ENCODE assay signal across 17 cellular contexts in the genomic region with DNA sequence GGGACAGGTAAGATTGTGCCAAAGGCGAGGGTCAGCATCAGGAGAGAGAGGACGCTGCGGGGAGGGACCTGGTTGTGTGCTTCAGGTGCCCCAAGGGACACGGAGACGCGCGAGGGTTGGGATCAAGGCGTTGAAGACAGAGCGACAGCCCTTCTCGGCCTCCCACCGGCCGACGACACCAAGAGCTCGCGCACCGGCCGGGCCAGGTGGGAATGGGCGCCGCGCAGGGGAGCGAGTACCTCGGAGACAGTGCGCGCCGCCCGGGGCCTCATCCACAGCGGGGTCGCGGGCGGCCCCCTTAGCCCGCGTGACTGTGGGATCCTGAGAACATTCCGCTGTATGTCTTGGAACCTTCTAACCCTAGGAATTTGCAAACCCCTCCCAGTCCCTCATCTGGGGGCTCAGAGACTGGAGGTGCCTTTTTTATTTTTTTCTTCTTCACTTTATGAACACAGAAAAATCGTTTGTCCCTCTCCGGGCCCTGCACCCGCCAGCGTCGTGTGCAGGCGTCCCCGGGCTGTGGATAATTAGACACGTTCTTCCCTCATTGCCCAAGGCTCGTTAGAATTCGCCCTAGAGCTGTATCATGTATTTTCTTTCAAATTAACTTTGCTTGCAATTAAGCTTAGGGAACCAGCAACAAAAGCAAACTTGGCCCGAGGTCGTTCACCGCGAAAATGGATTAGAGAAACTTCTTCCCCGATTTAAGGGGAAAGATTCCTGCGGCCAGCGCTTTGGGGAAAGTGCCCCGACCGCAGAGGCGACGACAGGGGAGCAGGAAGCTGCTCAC. TPM values are rescaled to one million over a fixed set of nuclear protein-coding genes. Genes with fewer than 3 reads are reported as not detected.
DNase-seq lines count a peak whose midpoint lies in the region; ATAC-seq, FAIRE-seq and TF ChIP-seq lines count a peak whose summit lies in the region.
"Had no signal": no experiment of that assay in that cellular context is flagged by ENCODE, and none has a peak within 500 bp of the region (broad histone marks: within the 10 kb centered on the region; RNA-seq: fewer than 3 reads in every experiment).

No MANE protein-coding gene starts in this region.

- ATAC-seq in activated T-cell treated with anti-CD3 and anti-CD28 coated beads, Interleukin-2, amount 50 U/mL, for 72 hours (replicated peaks in 1 of 2), result no peak
- ATAC-seq in IMR-90 (ENCODE audit: low read depth) (no peak; the same call in 1 of the 2 replicates), SK-N-SH treated with all-trans-retinoic acid at 6 μM for 48 hours (no peak), natural killer cell (no peak)

- POLR2A ChIA-PET in IMR-90 (lab: Charles Lee; ENCODE audit: unreplicated experiment) (interaction anchor here (0.5 kb wide), 1 partner anchor 198 kb away, joined by 3 read pairs; no protein-coding TSS in a partner anchor), endothelial cell of umbilical vein (lab: Charles Lee) (no interaction called here)

- no peak overlapping the region for H3K56ac ChIP-seq in IMR-90 (ENCODE audit: extremely low read depth, insufficient read depth, low read length)

- H3K4me3 ChIP-seq in IMR-90 (ENCODE audit: insufficient read depth, low read depth, low read length) (no peak overlapping the region), endothelial cell of umbilical vein (replicated peaks in 1 of 3; ENCODE audit: insufficient read depth in 1 of 3, low read depth in 1 of 3, low read length in 3 of 3) (no peak overlapping the region), neuronal stem cell (ENCODE audit: low read length in 2 of 2) (peak overlapping the region in 1 of 2 donors; percentile 58)
- H3K4me3 ChIP-seq: PC-9, transverse colon had no signal

- H2BK120ac ChIP-seq in IMR-90 (ENCODE audit: low read depth, low read length), result no peak overlapping the region
- H2BK120ac ChIP-seq in neuronal stem cell (ENCODE audit: low read depth, low read length), result no peak overlapping the region

- H3K79me2 ChIP-seq in endothelial cell of umbilical vein (ENCODE audit: control insufficient read depth, insufficient read depth, low read length), result no peaks in the 10 kb centered on the region

- in situ Hi-C loops in IMR-90 (cut with MboI; ENCODE audit: low sequenced_read_pairs), result no loop called here

- H3K4me2 ChIP-seq in IMR-90 (ENCODE audit: low read depth, low read length) (peak overlapping the region; percentile 46; the same call in 1 of the 2 replicates), endothelial cell of umbilical vein (ENCODE audit: insufficient read depth, low read length) (no peak overlapping the region), neuronal stem cell (ENCODE audit: insufficient read depth, low read length, poor library complexity, severe bottlenecking) (no peak overlapping the region)
- H3K4me2 ChIP-seq: PC-9 had no signal

- CTCF ChIA-PET in IMR-90 (lab: Yijun Ruan, JAX), result no interaction called here
- CTCF ChIA-PET in endothelial cell of umbilical vein (lab: Charles Lee), result interaction anchor here (1.3 kb wide), 1 partner anchor 44 kb away, joined by 3 read pairs; no protein-coding TSS in a partner anchor

- H4K20me1 ChIP-seq in IMR-90 (ENCODE audit: insufficient read depth, low read length) (no peaks in the 10 kb centered on the region), endothelial cell of umbilical vein (replicated peaks; ENCODE audit: control insufficient read depth, extremely low read depth, insufficient read depth, low read length) (no peaks in the 10 kb centered on the region)

- H3K9ac ChIP-seq in IMR-90 (ENCODE audit: low read depth, low read length), result no peak overlapping the region
- H3K9ac ChIP-seq in endothelial cell of umbilical vein (replicated peaks; ENCODE audit: extremely low read depth, insufficient read depth, low read length), result no peak overlapping the region
- H3K9ac ChIP-seq in neuronal stem cell (ENCODE audit: low read depth, low read length, poor library complexity), result peak overlapping the region; percentile 25

- H4K8ac ChIP-seq in IMR-90 (ENCODE audit: low read depth in 2 of 2, low read length in 2 of 2) (no peak overlapping the region), neuronal stem cell (ENCODE audit: low read depth, low read length) (no peak overlapping the region)

- no peak overlapping the region for H2BK20ac ChIP-seq in IMR-90 (ENCODE audit: low read depth, low read length)

- H3K4me3 Mint-ChIP-seq in activated T-cell treated with anti-CD3 and anti-CD28 coated beads, Interleukin-2, amount 50 U/mL, for 72 hours, result peak overlapping the region; percentile 73 to 79
- no peak overlapping the region for H3K4me3 Mint-ChIP-seq in natural killer cell

- H3K9me1 ChIP-seq in IMR-90 (ENCODE audit: insufficient read depth, low read length) (no peaks in the 10 kb centered on the region; the same call in 1 of the 2 replicates), endothelial cell of umbilical vein (replicated peaks; ENCODE audit: control insufficient read depth, extremely low read depth, insufficient read depth, low read length) (no peaks in the 10 kb centered on the region)

- peak in 1 of 2 donors; percentile 13 for DNase-seq in activated T-cell treated with anti-CD3 and anti-CD28 coated beads, Interleukin-2, amount 50 U/mL, for 72 hours
- DNase-seq in activated T-cell treated with anti-CD3 and anti-CD28 coated beads for 4 hours (no peak), IMR-90 (no peak), endothelial cell of umbilical vein (ENCODE audit: low read depth, low spot score) (no peak), neuronal stem cell (ENCODE audit: low spot score) (peak; percentile 20), natural killer cell (no peak), putamen (ENCODE audit: low spot score) (no peak)
- DNase-seq: ACHN; activated CD4-positive, CD25-positive, alpha-beta regulatory T cell; Caco-2; erythroblast; NCI-H2029 treated with DMSO at 0.1 percent for 48 hours; NCI-H526 treated with DMSO at 0.1 percent for 48 hours; PC-9; transverse colon had no signal

- no peak overlapping the region for H2AFZ ChIP-seq in IMR-90 (replicated peaks; ENCODE audit: low read length, poor library complexity)
- no peak overlapping the region for H2AFZ ChIP-seq in endothelial cell of umbilical vein (ENCODE audit: low read depth, low read length)
- H2AFZ ChIP-seq in neuronal stem cell (ENCODE audit: low read length), result peak overlapping the region; percentile 53
- H2AFZ ChIP-seq: PC-9 had no signal

- no peaks in the 10 kb centered on the region for H3K9me3 Mint-ChIP-seq in activated T-cell treated with anti-CD3 and anti-CD28 coated beads, Interleukin-2, amount 50 U/mL, for 72 hours
- H3K9me3 Mint-ChIP-seq in natural killer cell, result no peaks in the 10 kb centered on the region

- dilution Hi-C loops in IMR-90 (cut with HindIII; ENCODE audit: low sequenced_read_pairs, unreplicated experiment) (no loop called here), endothelial cell of umbilical vein (cut with MboI; ENCODE audit: extremely low pct_ligation_motif_present, low sequenced_read_pairs) (no loop called here)

- H3K14ac ChIP-seq in IMR-90 (replicated peaks; ENCODE audit: low read depth, low read length) (no peak overlapping the region), neuronal stem cell (ENCODE audit: low read length) (no peak overlapping the region)

- H3K4me1 ChIP-seq in IMR-90 (ENCODE audit: control insufficient read depth, insufficient read depth, low read length), result 0 out of 2 replicates have a peak, but pooled peaks cover 2% of the 10 kb centered on the region
- no peaks in the 10 kb centered on the region for H3K4me1 ChIP-seq in endothelial cell of umbilical vein (ENCODE audit: control insufficient read depth, extremely low read depth, insufficient read depth, low read length)
- peaks cover 0 to 2% of the 10 kb centered on the region in 2 donors for H3K4me1 ChIP-seq in neuronal stem cell (ENCODE audit: control insufficient read depth in 2 of 2, insufficient read depth in 1 of 2, low read depth in 1 of 2, low read length in 2 of 2)
- H3K4me1 ChIP-seq: Caco-2 had no signal

- no peak for FAIRE-seq in endothelial cell of umbilical vein (lab: Jason Lieb, UNC)
- FAIRE-seq: GM19239 had no signal

- H3K27ac ChIP-seq in IMR-90 (ENCODE audit: insufficient read depth, low read length), result no peak overlapping the region
- H3K27ac ChIP-seq in endothelial cell of umbilical vein (ENCODE audit: insufficient read depth, low read depth, low read length), result no peak overlapping the region
- H3K27ac ChIP-seq in neuronal stem cell (replicated peaks; ENCODE audit: low read length), result no peak overlapping the region
- H3K27ac ChIP-seq: PC-9, transverse colon had no signal

- TF ChIP-seq POLR2A in IMR-90 (IDR thresholded peaks at IDR 0.05; ENCODE audit: low read depth, low read length) (no peak), endothelial cell of umbilical vein (IDR thresholded peaks at IDR 0.05; ENCODE audit: low read depth, low read length) (no peak)

- H2AK5ac ChIP-seq in IMR-90 (ENCODE audit: low read depth, low read length) (no peak overlapping the region), neuronal stem cell (ENCODE audit: low read depth, low read length) (no peak overlapping the region)

- no peak overlapping the region for H3K4ac ChIP-seq in IMR-90 (ENCODE audit: low read depth, low read length)
- no peak overlapping the region for H3K4ac ChIP-seq in neuronal stem cell (ENCODE audit: low read length)

- peaks cover 32% of the 10 kb centered on the region for H3K4me1 Mint-ChIP-seq in activated T-cell treated with anti-CD3 and anti-CD28 coated beads, Interleukin-2, amount 50 U/mL, for 72 hours (ENCODE audit: low read depth)
- peaks cover 0 to 13% of the 10 kb centered on the region in 2 donors for H3K4me1 Mint-ChIP-seq in natural killer cell

- TF ChIP-seq CTCF in IMR-90 (conservative IDR thresholded peaks at IDR 0.05; ENCODE audit: low read depth, low read length), result no peak
- no peak for TF ChIP-seq CTCF in endothelial cell of umbilical vein (IDR thresholded peaks at IDR 0.05; ENCODE audit: extremely low read depth in 1 of 2, insufficient read depth in 1 of 2, low read depth in 1 of 2, low read length in 2 of 2)
- no peak for TF ChIP-seq CTCF in natural killer cell (IDR thresholded peaks at IDR 0.05)

- no peak for TF ChIP-seq RAD21 in IMR-90 (IDR thresholded peaks at IDR 0.05; ENCODE audit: low read length)

- H2BK15ac ChIP-seq in IMR-90 (ENCODE audit: low read depth, low read length), result no peak overlapping the region
- no peak overlapping the region for H2BK15ac ChIP-seq in neuronal stem cell (ENCODE audit: low read length)

- intact Hi-C loops in IMR-90 (cut with micrococcal nuclease) (no loop called here), endothelial cell of umbilical vein (cut with micrococcal nuclease) (no loop called here), natural killer cell (cut with micrococcal nuclease) (no loop called here)

- H3K36me3 Mint-ChIP-seq in activated T-cell treated with anti-CD3 and anti-CD28 coated beads, Interleukin-2, amount 50 U/mL, for 72 hours (ENCODE audit: insufficient read depth in 2 of 2), result peaks cover 2 to 3% of the 10 kb centered on the region in 2 donors
- no peaks in the 10 kb centered on the region for H3K36me3 Mint-ChIP-seq in natural killer cell

- H2AK9ac ChIP-seq in IMR-90 (replicated peaks; ENCODE audit: low read depth, low read length, poor library complexity), result no peak overlapping the region

- H3K18ac ChIP-seq in IMR-90 (ENCODE audit: low read depth, low read length), result no peak overlapping the region
- H3K18ac ChIP-seq in neuronal stem cell (ENCODE audit: low read length), result peak overlapping the region; percentile 1

- H3K23ac ChIP-seq in IMR-90 (ENCODE audit: low read depth, low read length), result peak overlapping the region; percentile 16; the same call in 1 of the 2 replicates
- peak overlapping the region; percentile 15 for H3K23ac ChIP-seq in neuronal stem cell (ENCODE audit: low read depth, low read length, poor library complexity)

- no peak overlapping the region for H4K5ac ChIP-seq in IMR-90 (ENCODE audit: low read depth, low read length)

- H3K27ac Mint-ChIP-seq in activated T-cell treated with anti-CD3 and anti-CD28 coated beads, Interleukin-2, amount 50 U/mL, for 72 hours, result no peak overlapping the region
- H3K27ac Mint-ChIP-seq in natural killer cell, result no peak overlapping the region

- H3K79me1 ChIP-seq in IMR-90 (ENCODE audit: low read depth in 1 of 2, low read length in 2 of 2) (no peaks in the 10 kb centered on the region), neuronal stem cell (ENCODE audit: low read depth, low read length) (no peaks in the 10 kb centered on the region)

- peaks cover 76% of the 10 kb centered on the region for H3K27me3 Mint-ChIP-seq in activated T-cell treated with anti-CD3 and anti-CD28 coated beads, Interleukin-2, amount 50 U/mL, for 72 hours (ENCODE audit: low read depth)
- peaks cover 60 to 71% of the 10 kb centered on the region in 2 donors for H3K27me3 Mint-ChIP-seq in natural killer cell (ENCODE audit: low read depth in 2 of 2)

- H2BK12ac ChIP-seq in neuronal stem cell (ENCODE audit: low read length), result no peak overlapping the region

- H2BK5ac ChIP-seq in IMR-90 (ENCODE audit: low read depth, low read length, poor library complexity, severe bottlenecking) (no peak overlapping the region), neuronal stem cell (ENCODE audit: low read length) (no peak overlapping the region)

- H4K91ac ChIP-seq in IMR-90 (ENCODE audit: insufficient read depth, low read depth, low read length), result no peak overlapping the region
- no peak overlapping the region for H4K91ac ChIP-seq in neuronal stem cell (ENCODE audit: low read depth, low read length, poor library complexity)

- BruUV-seq in IMR-90 (replicated peaks; lab: Mats Ljungman, UMichigan) (no TSS peak), endothelial cell of umbilical vein (replicated peaks; lab: Mats Ljungman, UMichigan) (no TSS peak)

- H3K36me3 ChIP-seq in IMR-90 (ENCODE audit: control insufficient read depth, insufficient read depth, low read length) (no peaks in the 10 kb centered on the region; the same call in 1 of the 2 replicates), endothelial cell of umbilical vein (ENCODE audit: control insufficient read depth in 2 of 2, extremely low read depth in 1 of 2, insufficient read depth in 2 of 2, low read length in 2 of 2) (no peaks in the 10 kb centered on the region), neuronal stem cell (replicated peaks in 1 of 2; ENCODE audit: control insufficient read depth in 2 of 2, insufficient read depth in 2 of 2, low read length in 2 of 2) (no peaks in the 10 kb centered on the region)
- H3K36me3 ChIP-seq: transverse colon had no signal

- WGBS in IMR-90 (ENCODE audit: extremely low coverage in 2 of 2, insufficient read length in 1 of 2), 2 experiments, result 7% methylated on average over 19 of the region's 54 CpGs; no CpG with 5 or more reads in 1 of the 2 experiments
- no CpG with 5 or more reads among the region's 54 CpGs for WGBS in neuronal stem cell (ENCODE audit: extremely low coverage in 2 of 2, insufficient read length in 2 of 2, insufficient replicate concordance in 1 of 2), 2 donors

- H3K27me3 ChIP-seq in IMR-90 (ENCODE audit: control insufficient read depth, insufficient read depth, low read length) (peaks cover 92% of the 10 kb centered on the region), endothelial cell of umbilical vein (ENCODE audit: control insufficient read depth in 2 of 2, insufficient read depth in 2 of 2, low read length in 2 of 2) (peaks cover 72 to 90% of the 10 kb centered on the region in 2 experiments), neuronal stem cell (ENCODE audit: control insufficient read depth in 3 of 3, insufficient read depth in 3 of 3, low read depth in 1 of 3, low read length in 3 of 3) (peaks cover 48 to 97% (median 85%) of the 10 kb centered on the region in 3 experiments)

- peaks cover 21% of the 10 kb centered on the region for H3K9me3 ChIP-seq in IMR-90 (ENCODE audit: control insufficient read depth, insufficient read depth, low read length)
- no peaks in the 10 kb centered on the region for H3K9me3 ChIP-seq in endothelial cell of umbilical vein (replicated peaks; ENCODE audit: control insufficient read depth, insufficient read depth, low read length)
- peaks cover 6 to 8% of the 10 kb centered on the region in 2 donors for H3K9me3 ChIP-seq in neuronal stem cell (replicated peaks in 1 of 2; ENCODE audit: control insufficient read depth in 2 of 2, insufficient read depth in 1 of 2, low read depth in 1 of 2, low read length in 2 of 2)
- H3K9me3 ChIP-seq: Caco-2, transverse colon had no signal

RNA-seq across cellular contexts. Expression of a gene that starts 4.8 kb away (rescaled TPM):
- total RNA-seq in activated T-cell treated with anti-CD3 and anti-CD28 coated beads, Interleukin-2, amount 50 U/mL, for 72 hours, result under 1 TPM; 0.79 to 0.96 TPM
- total RNA-seq in IMR-90 (2012; rRNA removed) (under 0.01 and 0.28 TPM in 2 replicates), endothelial cell of umbilical vein (not detected in 2 replicates), natural killer cell (not detected)
- polyA plus RNA-seq in IMR-90 (2012; rRNA removed) (0.22 TPM in 2 replicates), endothelial cell of umbilical vein (not detected in 2 replicates)
- polyA plus RNA-seq in IMR-90 (2012; cell fraction: cytosol; rRNA removed), result 0.14 and 0.36 TPM in 2 replicates
- polyA plus RNA-seq in IMR-90 (2012; cell fraction: nucleus; rRNA removed; ENCODE audit: low replicate concordance), result 0.52 and 0.65 TPM in 2 replicates
- not detected in 2 replicates for polyA plus RNA-seq in endothelial cell of umbilical vein (2011; cell fraction: cytosol; rRNA removed)
- not detected in 2 replicates for polyA plus RNA-seq in endothelial cell of umbilical vein (2011; cell fraction: nucleus; rRNA removed)
- not detected in 2 replicates for polyA plus RNA-seq in endothelial cell of umbilical vein (2012)
- not detected in 2 replicates for polyA minus RNA-seq in endothelial cell of umbilical vein
- 1.5 TPM for polyA minus RNA-seq in endothelial cell of umbilical vein (2011; cell fraction: cytosol; rRNA and poly(A)+ RNA removed)
- polyA minus RNA-seq in endothelial cell of umbilical vein (2011; cell fraction: nucleus; rRNA and poly(A)+ RNA removed), result not detected in 2 replicates
- not detected for polyA plus RNA-seq in neuronal stem cell (2013, experiment 1 of 2)
- polyA plus RNA-seq in neuronal stem cell (2013, experiment 2 of 2), result not detected
- total RNA-seq: Caco-2, transverse colon had no signal
